ENCODE assay signal across 8 cellular contexts in genomic region chr12:96219700-96220206, GRCh38. TPM values are rescaled to one million over a fixed set of nuclear protein-coding genes. Genes with fewer than 3 reads are reported as not detected.
A peak's percentile ranks its signal among the peaks of the same experiment; 100 is the strongest.
DNase-seq lines count a peak whose midpoint lies in the region; ATAC-seq and TF ChIP-seq lines count a peak whose summit lies in the region.

No MANE protein-coding gene starts in this region.

- 86 to 96% methylated on average over 13 to 15 of the region's 15 CpGs for WGBS in testis, 2 donors

- peak overlapping the region in 3 of 5 experiments; percentile 56 to 83 (median 70) for H3K27ac Mint-ChIP-seq in brain

- H3K4me3 ChIP-seq in testis: no peak overlapping the region

- H3K4me1 ChIP-seq in testis: peaks cover 5% of the 10 kb centered on the region

- peak; percentile 28 for DNase-seq in DMS 273 treated with DMSO at 0.1 percent for 48 hours (lab: John Stamatoyannopoulos, UW)
- peak; percentile 85 for DNase-seq in NCI-H146 (lab: John Stamatoyannopoulos, UW)
- peak; percentile 99 for DNase-seq in myocyte (ENCODE audit: low read depth)
- DNase-seq in inferior parietal cortex (ENCODE audit: extremely low spot score): no peak
- DNase-seq in testis: no peak

- H3K36me3 Mint-ChIP-seq in brain: no peaks in the 10 kb centered on the region

- H3K36me3 ChIP-seq in testis (ENCODE audit: low read depth, missing control alignments): no peaks in the 10 kb centered on the region

- H3K27ac ChIP-seq in testis: no peak overlapping the region

- no peaks in the 10 kb centered on the region for H3K9me3 ChIP-seq in testis

- peaks cover 55% of the 10 kb centered on the region for H3K4me1 Mint-ChIP-seq in brain

- no peaks in the 10 kb centered on the region for H3K27me3 ChIP-seq in testis

- ATAC-seq in GM18519 (IDR thresholded peaks at IDR 0.05; ENCODE audit: low FRiP score, unreplicated experiment): no peak
- ATAC-seq in HG02884 (IDR thresholded peaks at IDR 0.05; ENCODE audit: unreplicated experiment): no peak

- TF ChIP-seq POLR2A in testis (IDR thresholded peaks at IDR 0.05): no peak

- H3K27me3 Mint-ChIP-seq in brain: peaks cover 6% of the 10 kb centered on the region

- peak overlapping the region in 1 of 5 experiments; percentile 16 for H3K4me3 Mint-ChIP-seq in brain

- TF ChIP-seq CTCF in brain (conservative IDR thresholded peaks at IDR 0.05) (no peak), testis (IDR thresholded peaks at IDR 0.05) (no peak)

- intact Hi-C loops in testis (cut with DNase I; ENCODE audit: low total_unique reads): loop anchor here (10.0 kb wide), 2 partner anchors 155 to 175 kb away; no protein-coding TSS in a partner anchor

- peaks cover 0 to 20% (median 7%) of the 10 kb centered on the region in 5 experiments for H3K9me3 Mint-ChIP-seq in brain

RNA-seq across cellular contexts. Expression of gene ELK3, which starts 25.6 kb away (rescaled TPM):
- polyA plus RNA-seq in brain (ENCODE audit: insufficient read depth, low read depth, low replicate concordance) (1.3 TPM), testis (ENCODE audit: insufficient read depth, low read depth, low replicate concordance) (17.1 TPM)
- total RNA-seq in myocyte (22.5 and 22.7 TPM in 2 replicates), testis (10 to 100 TPM; 11.3 to 15.4 TPM)
- 19.0 TPM for polyA plus RNA-seq in myocyte (2012)

Comparison
In these comparisons a context has a peak if more than half of its experiments do, and no peak if none do; other contexts are left out.
1. DNase-seq: peak in DMS 273 treated with DMSO at 0.1 percent for 48 hours (single experiment), NCI-H146 (single experiment) and myocyte (single experiment); none in inferior parietal cortex (single experiment) and testis (single experiment).